In the genomic region with DNA sequence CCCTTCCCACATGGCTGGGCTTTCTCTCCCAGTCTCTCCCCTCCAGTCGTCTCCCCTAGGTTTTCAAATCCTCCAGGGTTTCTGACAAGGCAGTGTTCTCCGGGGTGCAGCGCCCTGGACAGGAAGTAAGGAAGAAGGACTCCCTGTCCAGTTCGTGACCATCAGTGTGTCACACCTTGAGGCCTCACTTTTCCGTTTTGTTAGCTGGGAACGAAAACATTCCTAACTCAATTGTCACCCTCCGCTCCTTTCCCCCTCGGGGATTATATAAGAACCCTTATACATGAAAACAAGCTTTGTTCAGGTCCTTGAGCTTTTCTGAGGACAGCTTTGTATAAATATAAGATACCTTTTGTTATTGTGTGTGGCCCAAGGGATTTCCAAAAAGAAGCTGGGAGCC, we compare ENCODE assay signal across 21 cellular contexts.
DNase-seq lines count a peak whose midpoint lies in the region; ATAC-seq and TF ChIP-seq lines count a peak whose summit lies in the region.
"Had no signal": no experiment of that assay in that cellular context is flagged by ENCODE, and none has a peak within 500 bp of the region (broad histone marks: within the 10 kb centered on the region; RNA-seq: fewer than 3 reads in every experiment).

No MANE protein-coding gene starts in this region.

- intact Hi-C loops in esophagus muscularis mucosa (cut with DNase I) (no loop called here), prostate gland (cut with DNase I) (loop anchor here (2.0 kb wide), 1 partner anchor 48 kb away; no protein-coding TSS in a partner anchor)

- H3K4me1 ChIP-seq in esophagus muscularis mucosa (peaks cover 32 to 74% (median 67%) of the 10 kb centered on the region in 4 donors), prostate gland (replicated peaks) (peaks cover 5% of the 10 kb centered on the region)
- H3K4me1 ChIP-seq: psoas muscle had no signal

- DNase-seq in M059J (ENCODE audit: low read depth): peak; percentile 62
- DNase-seq in SK-MEL-5 (ENCODE audit: low read depth, low spot score): peak; percentile 30
- DNase-seq in esophagus muscularis mucosa (ENCODE audit: extremely low spot score): no peak
- no peak for DNase-seq in prostate gland (ENCODE audit: low spot score)
- no peak for DNase-seq in foreskin fibroblast
- no peak for DNase-seq in NCI-H446 (lab: John Stamatoyannopoulos, UW)
- DNase-seq: activated CD4-positive, alpha-beta T cell treated with anti-CD3 and anti-CD28 coated beads for 4 hours; activated naive CD4-positive, alpha-beta T cell treated with anti-CD3 and anti-CD28 coated beads, Interleukin-2, amount 10 ng/mL, durations not matched to agents 7 days and 5 days; activated T-cell treated with anti-CD3 and anti-CD28 coated beads, Interleukin-2, amount 50 U/mL, for 4 hours; aorta; CD4-positive, CD25-positive, alpha-beta regulatory T cell; effector CD4-positive, alpha-beta T cell; MV-4-11; NCI-H1694; psoas muscle; SJCRH30; stimulated activated naive B cell treated with anti-CD40 and anti-IgM and Interleukin-4, amounts not matched to agents 10 μg/mL and 1 μg/mL and 100 μg/mL, for 72 hours had no signal

- H3K27ac Mint-ChIP-seq in stimulated activated memory B cell treated with anti-CD40 and anti-IgM and Interleukin-4, amounts not matched to agents 10 μg/mL and 1 μg/mL and 100 μg/mL, for 72 hours: no peak overlapping the region
- H3K27ac Mint-ChIP-seq: activated naive CD4-positive, alpha-beta T cell treated with anti-CD3 and anti-CD28 coated beads, Interleukin-2, amount 10 ng/mL, durations not matched to agents 7 days and 5 days; CD4-positive, CD25-positive, alpha-beta regulatory T cell; stimulated activated naive B cell treated with anti-CD40 and anti-IgM and Interleukin-4, amounts not matched to agents 10 μg/mL and 1 μg/mL and 100 μg/mL, for 72 hours had no signal

- 49% methylated on average over 8 of the region's 8 CpGs for WGBS in esophagus muscularis mucosa
- 43% methylated on average over 8 of the region's 8 CpGs for whole genome bisulfite sequencing in prostate gland

- H3K36me3 ChIP-seq in esophagus muscularis mucosa (no peaks in the 10 kb centered on the region), prostate gland (no peaks in the 10 kb centered on the region)
- H3K36me3 ChIP-seq: SJCRH30 had no signal

- no peaks in the 10 kb centered on the region for H3K36me3 Mint-ChIP-seq in stimulated activated memory B cell treated with anti-CD40 and anti-IgM and Interleukin-4, amounts not matched to agents 10 μg/mL and 1 μg/mL and 100 μg/mL, for 72 hours
- H3K36me3 Mint-ChIP-seq: activated naive CD4-positive, alpha-beta T cell treated with anti-CD3 and anti-CD28 coated beads, Interleukin-2, amount 10 ng/mL, durations not matched to agents 7 days and 5 days; CD4-positive, CD25-positive, alpha-beta regulatory T cell; stimulated activated naive B cell treated with anti-CD40 and anti-IgM and Interleukin-4, amounts not matched to agents 10 μg/mL and 1 μg/mL and 100 μg/mL, for 72 hours had no signal

- no peak for TF ChIP-seq EP300 in esophagus muscularis mucosa (IDR thresholded peaks at IDR 0.05)

- H3K27ac ChIP-seq in esophagus muscularis mucosa (replicated peaks in 1 of 4) (peak overlapping the region; percentile 64 to 84 (median 73)), prostate gland (peak overlapping the region; percentile 21 to 50)
- H3K27ac ChIP-seq: KMS-11, psoas muscle, SJCRH30, skin epidermis had no signal

- H3K9me3 ChIP-seq in esophagus muscularis mucosa (no peaks in the 10 kb centered on the region), prostate gland (no peaks in the 10 kb centered on the region)
- H3K9me3 ChIP-seq: psoas muscle, SJCRH30 had no signal

- no peaks in the 10 kb centered on the region for H3K9me3 Mint-ChIP-seq in stimulated activated memory B cell treated with anti-CD40 and anti-IgM and Interleukin-4, amounts not matched to agents 10 μg/mL and 1 μg/mL and 100 μg/mL, for 72 hours
- H3K9me3 Mint-ChIP-seq: activated naive CD4-positive, alpha-beta T cell treated with anti-CD3 and anti-CD28 coated beads, Interleukin-2, amount 10 ng/mL, durations not matched to agents 7 days and 5 days; activated T-cell treated with anti-CD3 and anti-CD28 coated beads, Interleukin-2, amount 50 U/mL, for 4 hours had no signal

- in situ Hi-C loops in SK-MEL-5 (cut with HindIII; ENCODE audit: low pct_unique_long_range_greater_than_20kb, low sequenced_read_pairs): no loop called here

- TF ChIP-seq CTCF in esophagus muscularis mucosa (IDR thresholded peaks at IDR 0.05): no peak
- no peak for TF ChIP-seq CTCF in prostate gland (IDR thresholded peaks at IDR 0.05)
- no peak for TF ChIP-seq CTCF in foreskin fibroblast (IDR thresholded peaks at IDR 0.05; ENCODE audit: low read depth, low read length)

- H3K4me3 ChIP-seq in esophagus muscularis mucosa (no peak overlapping the region), prostate gland (no peak overlapping the region), foreskin fibroblast (ENCODE audit: low read depth in 1 of 2, low read length in 2 of 2) (no peak overlapping the region)
- H3K4me3 ChIP-seq: psoas muscle, SJCRH30, skin epidermis had no signal

- no peak for ATAC-seq in stimulated activated memory B cell treated with anti-CD40 and anti-IgM and Interleukin-4, amounts not matched to agents 10 μg/mL and 1 μg/mL and 100 μg/mL, for 72 hours
- ATAC-seq: activated T-cell treated with anti-CD3 and anti-CD28 coated beads, Interleukin-2, amount 50 U/mL, for 4 hours; left lobe of liver; psoas muscle; stimulated activated naive B cell treated with anti-CD40 and anti-IgM and Interleukin-4, amounts not matched to agents 10 μg/mL and 1 μg/mL and 100 μg/mL, for 72 hours had no signal

- no peak overlapping the region for H3K4me3 Mint-ChIP-seq in stimulated activated memory B cell treated with anti-CD40 and anti-IgM and Interleukin-4, amounts not matched to agents 10 μg/mL and 1 μg/mL and 100 μg/mL, for 72 hours
- H3K4me3 Mint-ChIP-seq: activated naive CD4-positive, alpha-beta T cell treated with anti-CD3 and anti-CD28 coated beads, Interleukin-2, amount 10 ng/mL, durations not matched to agents 7 days and 5 days; activated T-cell treated with anti-CD3 and anti-CD28 coated beads, Interleukin-2, amount 50 U/mL, for 4 hours; CD4-positive, CD25-positive, alpha-beta regulatory T cell; stimulated activated naive B cell treated with anti-CD40 and anti-IgM and Interleukin-4, amounts not matched to agents 10 μg/mL and 1 μg/mL and 100 μg/mL, for 72 hours had no signal

- H3K27me3 Mint-ChIP-seq in stimulated activated memory B cell treated with anti-CD40 and anti-IgM and Interleukin-4, amounts not matched to agents 10 μg/mL and 1 μg/mL and 100 μg/mL, for 72 hours: peaks cover 11% of the 10 kb centered on the region
- H3K27me3 Mint-ChIP-seq: CD4-positive, CD25-positive, alpha-beta regulatory T cell had no signal

- no peak for TF ChIP-seq POLR2A in esophagus muscularis mucosa (IDR thresholded peaks at IDR 0.05; ENCODE audit: low read depth)
- no peak for TF ChIP-seq POLR2A in prostate gland (IDR thresholded peaks at IDR 0.05)

- H3K4me1 Mint-ChIP-seq in stimulated activated memory B cell treated with anti-CD40 and anti-IgM and Interleukin-4, amounts not matched to agents 10 μg/mL and 1 μg/mL and 100 μg/mL, for 72 hours: no peaks in the 10 kb centered on the region
- H3K4me1 Mint-ChIP-seq: activated naive CD4-positive, alpha-beta T cell treated with anti-CD3 and anti-CD28 coated beads, Interleukin-2, amount 10 ng/mL, durations not matched to agents 7 days and 5 days; CD4-positive, CD25-positive, alpha-beta regulatory T cell; stimulated activated naive B cell treated with anti-CD40 and anti-IgM and Interleukin-4, amounts not matched to agents 10 μg/mL and 1 μg/mL and 100 μg/mL, for 72 hours had no signal

- H3K27me3 ChIP-seq in esophagus muscularis mucosa: no peaks in the 10 kb centered on the region
- no peaks in the 10 kb centered on the region for H3K27me3 ChIP-seq in prostate gland (replicated peaks; ENCODE audit: insufficient read depth)
- H3K27me3 ChIP-seq: SJCRH30 had no signal

Comparison
In these comparisons a context has a peak if more than half of its experiments do, and no peak if none do; other contexts are left out.
1. DNase-seq: peak in M059J (single experiment) and SK-MEL-5 (single experiment); none in esophagus muscularis mucosa (single experiment), prostate gland (single experiment), foreskin fibroblast (0 of 2) and NCI-H446 (0 of 2).